ENCODE assay signal across 1 cellular context in genomic region chr15:92829875-92830274, GRCh38.
TF ChIP-seq lines count a peak whose summit lies in the region.

No MANE protein-coding gene starts in this region.

TF ChIP-seq in HCT116, 20 proteins besides CTCF, POLR2A, EP300 and RAD21 (continued from another document):
- no peak for TF ChIP-seq CBX3 (IDR thresholded peaks at IDR 0.05; ENCODE audit: low read depth)
TF ChIP-seq in HCT116: peak in this region for 0.
